ENCODE assay signal across 11 cellular contexts in genomic region chr1:117572546-117572945, GRCh38. TPM values are rescaled to one million over a fixed set of nuclear protein-coding genes. Genes with fewer than 3 reads are reported as not detected.
DNase-seq lines count a peak whose midpoint lies in the region; ATAC-seq, FAIRE-seq and TF ChIP-seq lines count a peak whose summit lies in the region.
"Had no signal": no experiment of that assay in that cellular context is flagged by ENCODE, and none has a peak within 500 bp of the region (broad histone marks: within the 10 kb centered on the region; RNA-seq: fewer than 3 reads in every experiment).

No MANE protein-coding gene starts in this region.

- H3K27me3 Mint-ChIP-seq in activated CD4-positive, alpha-beta memory T cell treated with anti-CD3 and anti-CD28 coated beads for 36 hours, result no peaks in the 10 kb centered on the region

- peak; percentile 78 for ATAC-seq in GM18502 (IDR thresholded peaks at IDR 0.05; ENCODE audit: poor library complexity, unreplicated experiment)
- peak; percentile 47 for ATAC-seq in HG03432 (IDR thresholded peaks at IDR 0.05; ENCODE audit: unreplicated experiment)
- no peak for ATAC-seq in HG03045 (IDR thresholded peaks at IDR 0.05; ENCODE audit: unreplicated experiment)

- POLR2A ChIA-PET in activated CD4-positive, alpha-beta memory T cell treated with anti-CD3 and anti-CD28 coated beads for 36 hours (lab: Charles Lee), result no interaction called here

- intact Hi-C loops in activated CD4-positive, alpha-beta memory T cell treated with anti-CD3 and anti-CD28 coated beads for 36 hours (cut with micrococcal nuclease), result loop anchor here (2.0 kb wide), 1 partner anchor 38 kb away; no protein-coding TSS in a partner anchor

- H3K36me3 Mint-ChIP-seq in activated CD4-positive, alpha-beta memory T cell treated with anti-CD3 and anti-CD28 coated beads for 36 hours, result no peaks in the 10 kb centered on the region

- no peaks in the 10 kb centered on the region for H3K9me3 Mint-ChIP-seq in activated CD4-positive, alpha-beta memory T cell treated with anti-CD3 and anti-CD28 coated beads for 36 hours

- FAIRE-seq in H54 (lab: Jason Lieb, UNC), result no peak

- H3K27ac Mint-ChIP-seq in activated CD4-positive, alpha-beta memory T cell treated with anti-CD3 and anti-CD28 coated beads for 36 hours, result no peak overlapping the region

- CTCF ChIA-PET in activated CD4-positive, alpha-beta memory T cell treated with anti-CD3 and anti-CD28 coated beads for 36 hours (lab: Charles Lee), result no interaction called here

- H3K4me3 Mint-ChIP-seq in activated CD4-positive, alpha-beta memory T cell treated with anti-CD3 and anti-CD28 coated beads for 36 hours, result no peak overlapping the region

- peak; percentile 40 for DNase-seq in activated CD4-positive, alpha-beta memory T cell treated with anti-CD3 and anti-CD28 coated beads for 36 hours
- peak; percentile 81 for DNase-seq in mesenteric fat pad (ENCODE audit: low spot score)
- DNase-seq in H54 (ENCODE audit: insufficient read length, low spot score), result no peak
- DNase-seq in amygdala (lab: John Stamatoyannopoulos, UW), result no peak
- DNase-seq in NCI-H446 (lab: John Stamatoyannopoulos, UW), result no peak
- DNase-seq: cerebellar nuclear complex, GF-D8, heart right ventricle had no signal

- H3K4me1 Mint-ChIP-seq in activated CD4-positive, alpha-beta memory T cell treated with anti-CD3 and anti-CD28 coated beads for 36 hours (ENCODE audit: low read depth), result peaks cover 21% of the 10 kb centered on the region

- TF ChIP-seq POLR2A in H54 (IDR thresholded peaks at IDR 0.05; ENCODE audit: low read depth, low read length), result no peak

RNA-seq across cellular contexts. Expression of gene TENT5C, which starts 33.3 kb away (rescaled TPM):
- 10 to 100 TPM; 13.8 to 14.0 TPM for total RNA-seq in activated CD4-positive, alpha-beta memory T cell treated with anti-CD3 and anti-CD28 coated beads for 36 hours
- total RNA-seq in mesenteric fat pad, result 2.5 TPM

Comparison
In these comparisons a context has a peak if more than half of its experiments do, and no peak if none do; other contexts are left out.
1. DNase-seq: peak in activated CD4-positive, alpha-beta memory T cell treated with anti-CD3 and anti-CD28 coated beads for 36 hours (single experiment) and mesenteric fat pad (single experiment); none in H54 (single experiment), amygdala (0 of 56) and NCI-H446 (0 of 2).